Comparison of ENCODE assay signal across 8 cellular contexts in the genomic region with DNA sequence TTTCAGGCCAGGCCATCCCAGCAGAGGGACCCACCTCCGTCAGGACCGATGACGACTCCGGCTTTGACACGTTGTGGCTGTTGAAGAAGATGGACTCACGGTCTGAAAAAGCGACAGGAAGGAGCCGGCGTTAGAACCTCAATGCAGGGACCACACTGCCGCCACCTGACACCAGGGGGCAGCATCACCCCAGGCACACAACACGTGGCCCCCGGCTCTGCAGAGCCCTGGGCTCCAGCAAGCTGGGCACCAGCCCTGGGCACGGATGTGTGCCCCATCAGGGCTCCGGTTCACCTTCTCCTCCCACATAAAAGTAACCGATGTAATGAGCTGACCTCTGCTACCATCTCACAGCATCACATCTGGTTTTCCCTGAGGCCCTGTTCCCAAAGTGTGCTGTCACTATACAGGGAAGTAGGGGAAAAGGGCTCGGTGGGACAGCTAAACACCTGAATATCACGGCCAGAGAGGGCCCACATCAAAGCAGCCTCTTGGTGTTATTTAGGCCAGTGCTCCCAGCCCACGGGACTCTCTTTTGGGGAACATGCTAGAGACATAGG. TPM values are rescaled to one million over a fixed set of nuclear protein-coding genes. Genes with fewer than 3 reads are reported as not detected.
A peak's percentile ranks its signal among the peaks of the same experiment; 100 is the strongest.
DNase-seq lines count a peak whose midpoint lies in the region; ATAC-seq and TF ChIP-seq lines count a peak whose summit lies in the region.

No MANE protein-coding gene starts in this region.

- no peaks in the 10 kb centered on the region for H3K4me1 ChIP-seq in NT2/D1 (ENCODE audit: insufficient read depth, insufficient read length)

- no peak overlapping the region for H3K4me3 ChIP-seq in NT2/D1 (ENCODE audit: insufficient read length, low read depth)
- no peak overlapping the region for H3K4me3 ChIP-seq in epithelial cell of esophagus (ENCODE audit: low read length)

- peak overlapping the region; percentile 36 for H3K9ac ChIP-seq in NT2/D1 (ENCODE audit: insufficient read length, low read depth)

- no peaks in the 10 kb centered on the region for H3K9me3 ChIP-seq in NT2/D1 (ENCODE audit: insufficient read depth, low read length)

- ATAC-seq in GM18868 (IDR thresholded peaks at IDR 0.05; ENCODE audit: unreplicated experiment) = peak; percentile 88
- ATAC-seq in HG03439 (IDR thresholded peaks at IDR 0.05; ENCODE audit: unreplicated experiment) = peak; percentile 91

- peaks cover 8% of the 10 kb centered on the region for H3K36me3 ChIP-seq in NT2/D1 (ENCODE audit: insufficient read depth, insufficient read length, low read length)

- TF ChIP-seq CTCF in AG09319 (IDR thresholded peaks at IDR 0.05; ENCODE audit: low read depth, low read length) (peak; percentile 97), epithelial cell of esophagus (IDR thresholded peaks at IDR 0.05; ENCODE audit: insufficient read depth, low read depth, low read length, missing control alignments) (peak; percentile 87)

- no peaks in the 10 kb centered on the region for H3K27me3 ChIP-seq in NT2/D1 (ENCODE audit: insufficient read depth, insufficient read length)

- DNase-seq in AG09319 (ENCODE audit: extremely low read depth, low read depth) = peak; percentile 22
- DNase-seq in NT2/D1 (ENCODE audit: low read depth, low spot score) = no peak
- DNase-seq in activated T-cell treated with anti-CD3 and anti-CD28 coated beads for 1 hour (ENCODE audit: low read depth) = peak; percentile 74
- DNase-seq in epithelial cell of esophagus (ENCODE audit: low read depth) = peak; percentile 71
- DNase-seq in myocyte (ENCODE audit: low read depth) = peak; percentile 70
- peak; percentile 60 to 63 for DNase-seq in stimulated activated CD8-positive, alpha-beta memory T cell treated with anti-CD3 and anti-CD28 coated beads, Interleukin-7, amount 100 ng/mL, for 4 hours (ENCODE audit: low read depth in 2 of 2)

RNA-seq across cellular contexts. Expression of a gene that starts 29.0 kb away (rescaled TPM):
- not detected in 2 replicates for total RNA-seq in myocyte
- polyA plus RNA-seq in myocyte (2012) = not detected
